ENCODE assay signal across 9 cellular contexts in the genomic region with DNA sequence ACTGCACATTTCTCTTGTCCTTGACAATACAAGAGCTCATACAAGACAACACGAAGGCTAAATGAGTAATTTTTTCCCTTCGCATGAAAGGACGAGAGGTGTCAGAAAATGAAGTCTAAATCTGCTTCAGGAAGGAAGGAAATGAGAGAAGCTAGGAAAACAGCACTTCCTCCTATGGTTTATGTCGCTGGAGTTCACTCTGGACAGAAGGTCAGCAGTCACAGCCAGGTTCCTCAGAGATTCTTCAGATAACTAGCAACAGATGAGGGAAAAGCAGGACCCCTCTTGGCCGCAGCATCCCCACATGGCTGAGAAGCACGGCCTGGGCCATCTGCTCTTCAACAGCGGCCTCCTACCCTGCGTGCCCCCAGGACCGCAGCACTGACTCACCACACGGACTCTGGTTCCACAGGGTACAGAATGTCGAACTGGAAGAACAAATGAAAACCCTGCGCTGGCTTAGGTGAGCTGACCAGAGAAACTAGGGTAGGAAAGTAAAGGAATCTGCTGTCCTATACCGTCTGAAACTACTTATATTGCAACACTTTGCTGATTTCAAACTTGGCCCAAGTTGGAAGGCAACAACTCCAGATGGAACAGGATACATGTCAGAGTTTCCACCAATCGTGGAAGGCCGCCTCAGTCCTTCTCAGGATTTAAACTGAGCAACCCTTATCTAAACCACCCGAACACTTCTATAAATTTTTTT. TPM values are rescaled to one million over a fixed set of nuclear protein-coding genes. Genes with fewer than 3 reads are reported as not detected.
A peak's percentile ranks its signal among the peaks of the same experiment; 100 is the strongest.
DNase-seq lines count a peak whose midpoint lies in the region; ATAC-seq, FAIRE-seq and TF ChIP-seq lines count a peak whose summit lies in the region.
"Had no signal": no experiment of that assay in that cellular context is flagged by ENCODE, and none has a peak within 500 bp of the region (broad histone marks: within the 10 kb centered on the region; RNA-seq: fewer than 3 reads in every experiment).

No MANE protein-coding gene starts in this region.

- 0 out of 2 replicates have a peak, but pooled peaks have one; percentile 25 for TF ChIP-seq POLR2A in GM12878 (IDR thresholded peaks at IDR 0.05; ENCODE audit: low read depth, low read length)

- no peak for TF ChIP-seq CTCF in GM12878 (IDR thresholded peaks at IDR 0.05 in 2 of 3, conservative IDR thresholded peaks at IDR 0.05 in 1 of 3; ENCODE audit: control insufficient read depth in 2 of 3, extremely low read depth in 1 of 3, insufficient read depth in 1 of 3, low read depth in 3 of 3, low read length in 3 of 3)
- TF ChIP-seq CTCF in kidney (IDR thresholded peaks at IDR 0.05; ENCODE audit: borderline replicate concordance, extremely low read depth, insufficient read depth) = no peak
- TF ChIP-seq CTCF in coronary artery (IDR thresholded peaks at IDR 0.05) = no peak

- H3K4me3 ChIP-seq in GM12878 (peak overlapping the region; percentile 57; the same call in 1 of the 2 replicates), kidney (ENCODE audit: low read length in 2 of 2) (no peak overlapping the region), stomach smooth muscle (ENCODE audit: low read length in 2 of 2) (peak overlapping the region in 1 of 2 donors; percentile 22), coronary artery (no peak overlapping the region)

- H3K36me3 ChIP-seq in GM12878 (ENCODE audit: control insufficient read depth in 2 of 2, insufficient read depth in 2 of 2, low read length in 1 of 2) (peaks cover 0 to 6% of the 10 kb centered on the region in 2 experiments; a peak in 2 of 4 replicates), kidney (ENCODE audit: control insufficient read depth in 1 of 2, insufficient read depth in 2 of 2, low read length in 2 of 2) (no peaks in the 10 kb centered on the region), stomach smooth muscle (ENCODE audit: control insufficient read depth in 2 of 2, insufficient read depth in 2 of 2, low read length in 2 of 2) (no peaks in the 10 kb centered on the region)

- DNase-seq in GM12878 (ENCODE audit: low read depth, low spot score) (peak; percentile 48), kidney (no peak), ACHN (no peak), coronary artery (ENCODE audit: low spot score) (no peak)
- DNase-seq: effector memory CD8-positive, alpha-beta T cell had no signal

- no peak for TF ChIP-seq RAD21 in GM12878 (IDR thresholded peaks at IDR 0.05; ENCODE audit: insufficient read depth, low read depth, low read length)

- no TSS peak for BruUV-seq in GM12878 (replicated peaks; lab: Mats Ljungman, UMichigan)

- H3K27ac ChIP-seq in GM12878 (ENCODE audit: control insufficient read depth, insufficient read depth) (peak overlapping the region; percentile 90), kidney (ENCODE audit: low read depth in 2 of 2, low read length in 2 of 2) (peak overlapping the region; percentile 15 to 43), stomach smooth muscle (ENCODE audit: low read length) (peak overlapping the region; percentile 41), coronary artery (peak overlapping the region in 1 of 2 donors; percentile 69)

- RAD21 ChIA-PET in GM12878 (lab: Charles Lee; ENCODE audit: unreplicated experiment) = interaction anchor here (0.7 to 15.1 kb wide), 11 partner anchors 8 to 67 kb away, joined by 3 to 255 read pairs (median 5); a partner anchor contains a TSS

- POLR2A ChIA-PET in GM12878 (lab: Charles Lee) = interaction anchor here (1.0 to 9.5 kb wide), 10 partner anchors 7 to 344 kb away, joined by 3 to 124 read pairs (median 4); a partner anchor contains a TSS

- WGBS in GM12878 (ENCODE audit: insufficient coverage, insufficient replicate concordance, low lambda C conversion rate, missing lambda C conversion rate) = 57% methylated on average over 16 of the region's 16 CpGs

- H3K9me3 ChIP-seq in GM12878 (replicated peaks; ENCODE audit: control insufficient read depth, insufficient read depth, low read length) (no peaks in the 10 kb centered on the region), kidney (ENCODE audit: control insufficient read depth in 1 of 2, low read length in 2 of 2) (no peaks in the 10 kb centered on the region), stomach smooth muscle (ENCODE audit: control insufficient read depth in 2 of 2, low read length in 2 of 2) (no peaks in the 10 kb centered on the region)

- SMC1A ChIA-PET in GM12878 (lab: Charles Lee; ENCODE audit: uncharacterized antibody, unreplicated experiment) = interaction anchor here (0.7 to 17.5 kb wide), 8 partner anchors 8 to 138 kb away, joined by 3 to 531 read pairs (median 4); a partner anchor contains a TSS

- 0 out of 2 replicates have a peak overlapping the region, but pooled peaks have one; percentile 28 for H2AFZ ChIP-seq in GM12878 (ENCODE audit: control insufficient read depth, low read depth, low read length)

- H3K4me1 ChIP-seq in GM12878 (ENCODE audit: control insufficient read depth, insufficient read depth, low read length) = peaks cover 63% of the 10 kb centered on the region
- H3K4me1 ChIP-seq in kidney (ENCODE audit: control insufficient read depth in 1 of 2, insufficient read depth in 1 of 2, low read depth in 1 of 2, low read length in 2 of 2) = peaks cover 21 to 34% of the 10 kb centered on the region in 2 donors
- peaks cover 25% of the 10 kb centered on the region for H3K4me1 ChIP-seq in stomach smooth muscle (ENCODE audit: control insufficient read depth, insufficient read depth, low read length)

- H3K9ac ChIP-seq in GM12878 (ENCODE audit: control insufficient read depth, insufficient read depth, low read length) (peak overlapping the region; percentile 79), kidney (ENCODE audit: low read length in 2 of 2) (no peak overlapping the region), stomach smooth muscle (ENCODE audit: low read length in 2 of 2) (peak overlapping the region in 1 of 2 donors; percentile 13)

- H3K27me3 ChIP-seq in GM12878 (replicated peaks in 1 of 2; ENCODE audit: control insufficient read depth in 2 of 2, insufficient read depth in 2 of 2, low read length in 1 of 2) = no peaks in the 10 kb centered on the region
- no peaks in the 10 kb centered on the region for H3K27me3 ChIP-seq in stomach smooth muscle (ENCODE audit: control insufficient read depth in 1 of 2, insufficient read depth in 2 of 2, low read length in 2 of 2)

- intact Hi-C loops in GM12878 (cut with micrococcal nuclease; ENCODE audit: unreplicated experiment) (no loop called here), kidney (cut with DNase I) (no loop called here)

- FAIRE-seq in GM12878 (lab: Jason Lieb, UNC) (peak; percentile 27), kidney (lab: Jason Lieb, UNC) (no peak)

- H4K20me1 ChIP-seq in GM12878 (ENCODE audit: control insufficient read depth, insufficient read depth) = no peaks in the 10 kb centered on the region

- peak; percentile 38 for ATAC-seq in GM21619 (IDR thresholded peaks at IDR 0.05; ENCODE audit: unreplicated experiment)
- peak; percentile 86 for ATAC-seq in GM12878
- no peak for ATAC-seq in GM21528 (IDR thresholded peaks at IDR 0.05; ENCODE audit: low FRiP score, unreplicated experiment)
- ATAC-seq in HG02678 (IDR thresholded peaks at IDR 0.05; ENCODE audit: unreplicated experiment) = no peak
- ATAC-seq: effector memory CD8-positive, alpha-beta T cell had no signal

- in situ Hi-C loops in GM12878 (cut with MboI) = no loop called here
- in situ Hi-C loops in ACHN (cut with HindIII; ENCODE audit: low pct_ligation_motif_present, low pct_unique_long_range_greater_than_20kb, low sequenced_read_pairs) = no loop called here

- CTCF ChIA-PET in GM12878 (lab: Yijun Ruan, JAX) = interaction anchor here (1.2 to 16.3 kb wide), 7 partner anchors 8 to 355 kb away, joined by 4 to 318 read pairs (median 13); a partner anchor contains a TSS

- no peak for TF ChIP-seq EP300 in GM12878 (IDR thresholded peaks at IDR 0.05; ENCODE audit: borderline replicate concordance in 1 of 2, control insufficient read depth in 1 of 2, low read depth in 2 of 2, low read length in 2 of 2)

- peaks cover 95% of the 10 kb centered on the region for H3K79me2 ChIP-seq in GM12878 (ENCODE audit: control insufficient read depth, insufficient read depth, low read length)

- peak overlapping the region; percentile 87 for H3K4me2 ChIP-seq in GM12878 (ENCODE audit: control insufficient read depth, insufficient read depth)

TF ChIP-seq in GM12878, 131 proteins besides CTCF, POLR2A, EP300 and RAD21 (continues in another document):
- peak in 1 of 2 experiments; percentile 57; a peak in 1 of 4 replicates for TF ChIP-seq ETV6 (conservative IDR thresholded peaks at IDR 0.05 in 1 of 2, IDR thresholded peaks at IDR 0.05 in 1 of 2; ENCODE audit: borderline replicate concordance in 1 of 2, low read depth in 1 of 2)
- TF ChIP-seq SPI1 (IDR thresholded peaks at IDR 0.05; ENCODE audit: borderline replicate concordance, insufficient read depth, low read depth, low read length) = peak; percentile 49; the same call in 1 of the 2 replicates
- TF ChIP-seq IKZF2 (IDR thresholded peaks at IDR 0.05) = peak; percentile 26 to 35; a peak in 2 of 4 replicates

RNA-seq across cellular contexts. Expression of a gene that starts 26.3 kb away (rescaled TPM):
- 97.9 and 99.8 TPM in 2 replicates for total RNA-seq in GM12878 (2013; cell fraction: nucleolus; rRNA removed)
- total RNA-seq in GM12878 (2014; rRNA removed) (22.2 and 23.2 TPM in 2 replicates), GM12878 (2014; rRNA removed; fragmentation: Illumina TruSeq; extraction: Trizol) (25.9 and 26.8 TPM in 2 replicates), GM12878 (2021) (39.4 and 40.5 TPM in 2 replicates), kidney (23.7 TPM)
- polyA plus RNA-seq in GM12878 (2011; ENCODE audit: low read depth) = 21.3 TPM
- polyA plus RNA-seq in GM12878 (2011; rRNA removed) (10.5 and 13.0 TPM in 2 replicates), GM12878 (2014; fragmentation: Illumina TruSeq; extraction: Trizol) (45.0 and 45.2 TPM in 2 replicates), GM12878 (2014; fragmentation: Nextera tagmentation; extraction: Ambion mirVana) (1 to 10 TPM; 7.1 to 9.8 TPM), GM12878 (2014; rRNA removed) (23.3 and 24.7 TPM in 2 replicates), GM12878 (2016; fragmentation: Nextera tagmentation; extraction: Ambion mirVana) (10 to 100 TPM; 20.5 to 20.8 TPM), kidney (ENCODE audit: insufficient read depth, low read depth, low replicate concordance) (11.6 TPM)
- 12.4 and 17.4 TPM in 2 replicates for polyA plus RNA-seq in GM12878 (2011; cell fraction: cytosol; rRNA removed)
- polyA plus RNA-seq in GM12878 (2011; cell fraction: nucleus; rRNA removed) = 19.4 and 26.2 TPM in 2 replicates
- 26.1 and 36.2 TPM in 2 replicates for polyA plus RNA-seq in GM12878 (2012)
- 15.4 and 17.2 TPM in 2 replicates for polyA minus RNA-seq in GM12878 (2011; rRNA and poly(A)+ RNA removed)
- 7.2 and 10.7 TPM in 2 replicates for polyA minus RNA-seq in GM12878 (2011; cell fraction: cytosol; rRNA and poly(A)+ RNA removed)
- 12.7 and 22.6 TPM in 2 replicates for polyA minus RNA-seq in GM12878 (2011; cell fraction: nucleus; rRNA and poly(A)+ RNA removed)

Comparison
In these comparisons a context has a peak if more than half of its experiments do, and no peak if none do; other contexts are left out.
1. ATAC-seq: peak in GM21619 (single experiment) and GM12878 (single experiment); none in GM21528 (single experiment) and HG02678 (single experiment).